In the genomic region with DNA sequence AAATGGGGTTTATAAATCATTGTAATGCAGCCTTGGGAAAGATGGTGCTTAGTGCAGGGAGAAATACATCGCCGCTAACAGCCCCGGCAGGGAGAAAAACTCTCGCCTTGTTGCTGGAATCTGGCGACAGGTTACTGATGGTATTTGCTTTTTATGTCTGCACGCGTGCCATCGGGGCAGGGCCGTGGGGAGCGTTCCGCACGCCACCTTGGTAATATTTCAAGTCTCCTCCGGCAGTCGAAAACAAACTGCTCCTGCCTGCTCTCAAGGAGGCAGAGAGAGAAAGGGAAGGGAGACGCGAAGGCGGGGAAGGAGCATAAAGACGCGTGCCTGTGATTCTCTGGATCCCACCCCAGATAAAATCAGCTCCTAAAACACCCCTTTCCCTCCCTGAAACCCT, we compare ENCODE assay signal across 1 cellular context.
TF ChIP-seq lines count a peak whose summit lies in the region.

No MANE protein-coding gene starts in this region.

TF ChIP-seq in GM23338, 12 proteins besides CTCF, POLR2A, EP300 and RAD21 (continued from another document):
- TF ChIP-seq, protein P1, sequence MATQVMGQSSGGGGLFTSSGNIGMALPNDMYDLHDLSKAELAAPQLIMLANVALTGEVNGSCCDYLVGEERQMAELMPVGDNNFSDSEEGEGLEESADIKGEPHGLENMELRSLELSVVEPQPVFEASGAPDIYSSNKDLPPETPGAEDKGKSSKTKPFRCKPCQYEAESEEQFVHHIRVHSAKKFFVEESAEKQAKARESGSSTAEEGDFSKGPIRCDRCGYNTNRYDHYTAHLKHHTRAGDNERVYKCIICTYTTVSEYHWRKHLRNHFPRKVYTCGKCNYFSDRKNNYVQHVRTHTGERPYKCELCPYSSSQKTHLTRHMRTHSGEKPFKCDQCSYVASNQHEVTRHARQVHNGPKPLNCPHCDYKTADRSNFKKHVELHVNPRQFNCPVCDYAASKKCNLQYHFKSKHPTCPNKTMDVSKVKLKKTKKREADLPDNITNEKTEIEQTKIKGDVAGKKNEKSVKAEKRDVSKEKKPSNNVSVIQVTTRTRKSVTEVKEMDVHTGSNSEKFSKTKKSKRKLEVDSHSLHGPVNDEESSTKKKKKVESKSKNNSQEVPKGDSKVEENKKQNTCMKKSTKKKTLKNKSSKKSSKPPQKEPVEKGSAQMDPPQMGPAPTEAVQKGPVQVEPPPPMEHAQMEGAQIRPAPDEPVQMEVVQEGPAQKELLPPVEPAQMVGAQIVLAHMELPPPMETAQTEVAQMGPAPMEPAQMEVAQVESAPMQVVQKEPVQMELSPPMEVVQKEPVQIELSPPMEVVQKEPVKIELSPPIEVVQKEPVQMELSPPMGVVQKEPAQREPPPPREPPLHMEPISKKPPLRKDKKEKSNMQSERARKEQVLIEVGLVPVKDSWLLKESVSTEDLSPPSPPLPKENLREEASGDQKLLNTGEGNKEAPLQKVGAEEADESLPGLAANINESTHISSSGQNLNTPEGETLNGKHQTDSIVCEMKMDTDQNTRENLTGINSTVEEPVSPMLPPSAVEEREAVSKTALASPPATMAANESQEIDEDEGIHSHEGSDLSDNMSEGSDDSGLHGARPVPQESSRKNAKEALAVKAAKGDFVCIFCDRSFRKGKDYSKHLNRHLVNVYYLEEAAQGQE (IDR thresholded peaks at IDR 0.05; ENCODE audit: unreplicated experiment) = no peak
- TF ChIP-seq POLR2AphosphoS5 (IDR thresholded peaks at IDR 0.05; ENCODE audit: low read depth) (no peak), CREB1 (CRISPR knock-in tag; IDR thresholded peaks at IDR 0.05; ENCODE audit: low read depth) (no peak)
- TF ChIP-seq, protein P2, sequence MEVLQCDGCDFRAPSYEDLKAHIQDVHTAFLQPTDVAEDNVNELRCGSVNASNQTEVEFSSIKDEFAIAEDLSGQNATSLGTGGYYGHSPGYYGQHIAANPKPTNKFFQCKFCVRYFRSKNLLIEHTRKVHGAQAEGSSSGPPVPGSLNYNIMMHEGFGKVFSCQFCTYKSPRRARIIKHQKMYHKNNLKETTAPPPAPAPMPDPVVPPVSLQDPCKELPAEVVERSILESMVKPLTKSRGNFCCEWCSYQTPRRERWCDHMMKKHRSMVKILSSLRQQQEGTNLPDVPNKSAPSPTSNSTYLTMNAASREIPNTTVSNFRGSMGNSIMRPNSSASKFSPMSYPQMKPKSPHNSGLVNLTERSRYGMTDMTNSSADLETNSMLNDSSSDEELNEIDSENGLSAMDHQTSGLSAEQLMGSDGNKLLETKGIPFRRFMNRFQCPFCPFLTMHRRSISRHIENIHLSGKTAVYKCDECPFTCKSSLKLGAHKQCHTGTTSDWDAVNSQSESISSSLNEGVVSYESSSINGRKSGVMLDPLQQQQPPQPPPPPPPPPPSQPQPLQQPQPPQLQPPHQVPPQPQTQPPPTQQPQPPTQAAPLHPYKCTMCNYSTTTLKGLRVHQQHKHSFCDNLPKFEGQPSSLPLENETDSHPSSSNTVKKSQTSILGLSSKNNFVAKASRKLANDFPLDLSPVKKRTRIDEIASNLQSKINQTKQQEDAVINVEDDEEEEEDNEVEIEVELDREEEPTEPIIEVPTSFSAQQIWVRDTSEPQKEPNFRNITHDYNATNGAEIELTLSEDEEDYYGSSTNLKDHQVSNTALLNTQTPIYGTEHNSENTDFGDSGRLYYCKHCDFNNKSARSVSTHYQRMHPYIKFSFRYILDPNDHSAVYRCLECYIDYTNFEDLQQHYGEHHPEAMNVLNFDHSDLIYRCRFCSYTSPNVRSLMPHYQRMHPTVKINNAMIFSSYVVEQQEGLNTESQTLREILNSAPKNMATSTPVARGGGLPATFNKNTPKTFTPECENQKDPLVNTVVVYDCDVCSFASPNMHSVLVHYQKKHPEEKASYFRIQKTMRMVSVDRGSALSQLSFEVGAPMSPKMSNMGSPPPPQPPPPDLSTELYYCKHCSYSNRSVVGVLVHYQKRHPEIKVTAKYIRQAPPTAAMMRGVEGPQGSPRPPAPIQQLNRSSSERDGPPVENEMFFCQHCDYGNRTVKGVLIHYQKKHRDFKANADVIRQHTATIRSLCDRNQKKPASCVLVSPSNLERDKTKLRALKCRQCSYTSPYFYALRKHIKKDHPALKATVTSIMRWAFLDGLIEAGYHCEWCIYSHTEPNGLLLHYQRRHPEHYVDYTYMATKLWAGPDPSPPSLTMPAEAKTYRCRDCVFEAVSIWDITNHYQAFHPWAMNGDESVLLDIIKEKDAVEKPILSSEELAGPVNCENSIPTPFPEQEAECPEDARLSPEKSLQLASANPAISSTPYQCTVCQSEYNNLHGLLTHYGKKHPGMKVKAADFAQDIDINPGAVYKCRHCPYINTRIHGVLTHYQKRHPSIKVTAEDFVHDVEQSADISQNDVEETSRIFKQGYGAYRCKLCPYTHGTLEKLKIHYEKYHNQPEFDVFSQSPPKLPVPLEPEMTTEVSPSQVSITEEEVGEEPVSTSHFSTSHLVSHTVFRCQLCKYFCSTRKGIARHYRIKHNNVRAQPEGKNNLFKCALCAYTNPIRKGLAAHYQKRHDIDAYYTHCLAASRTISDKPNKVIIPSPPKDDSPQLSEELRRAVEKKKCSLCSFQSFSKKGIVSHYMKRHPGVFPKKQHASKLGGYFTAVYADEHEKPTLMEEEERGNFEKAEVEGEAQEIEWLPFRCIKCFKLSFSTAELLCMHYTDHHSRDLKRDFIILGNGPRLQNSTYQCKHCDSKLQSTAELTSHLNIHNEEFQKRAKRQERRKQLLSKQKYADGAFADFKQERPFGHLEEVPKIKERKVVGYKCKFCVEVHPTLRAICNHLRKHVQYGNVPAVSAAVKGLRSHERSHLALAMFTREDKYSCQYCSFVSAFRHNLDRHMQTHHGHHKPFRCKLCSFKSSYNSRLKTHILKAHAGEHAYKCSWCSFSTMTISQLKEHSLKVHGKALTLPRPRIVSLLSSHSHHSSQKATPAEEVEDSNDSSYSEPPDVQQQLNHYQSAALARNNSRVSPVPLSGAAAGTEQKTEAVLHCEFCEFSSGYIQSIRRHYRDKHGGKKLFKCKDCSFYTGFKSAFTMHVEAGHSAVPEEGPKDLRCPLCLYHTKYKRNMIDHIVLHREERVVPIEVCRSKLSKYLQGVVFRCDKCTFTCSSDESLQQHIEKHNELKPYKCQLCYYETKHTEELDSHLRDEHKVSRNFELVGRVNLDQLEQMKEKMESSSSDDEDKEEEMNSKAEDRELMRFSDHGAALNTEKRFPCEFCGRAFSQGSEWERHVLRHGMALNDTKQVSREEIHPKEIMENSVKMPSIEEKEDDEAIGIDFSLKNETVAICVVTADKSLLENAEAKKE (CRISPR knock-in tag; IDR thresholded peaks at IDR 0.05) = no peak
